ENCODE assay signal across 14 cellular contexts in the genomic region with DNA sequence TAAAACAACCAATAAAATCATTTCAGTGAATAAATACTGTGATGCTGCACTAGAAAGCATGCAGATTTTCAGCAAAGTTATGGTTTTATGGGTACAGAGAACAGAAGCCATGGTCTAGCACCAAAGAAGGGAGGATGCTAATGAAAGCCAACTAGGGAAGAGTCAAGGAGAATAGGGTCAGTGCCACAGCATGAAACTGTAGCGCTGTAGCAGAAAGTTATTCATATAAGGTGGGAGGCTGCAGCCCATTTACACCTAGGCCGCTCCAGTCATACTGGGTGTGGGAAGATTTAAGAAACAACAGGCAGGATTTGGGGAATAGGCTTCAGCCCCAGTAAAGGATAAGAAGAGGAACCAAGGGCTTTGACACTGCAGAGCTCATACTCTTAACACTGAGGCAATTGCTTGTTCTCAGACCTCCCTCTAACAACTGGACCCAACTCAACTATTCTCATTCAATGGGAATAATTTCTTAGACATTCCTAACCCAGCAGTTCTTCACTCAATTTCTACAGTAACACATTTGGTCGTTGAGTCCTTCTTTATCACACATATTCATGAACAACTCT. TPM values are rescaled to one million over a fixed set of nuclear protein-coding genes. Genes with fewer than 3 reads are reported as not detected.
DNase-seq lines count a peak whose midpoint lies in the region; ATAC-seq and TF ChIP-seq lines count a peak whose summit lies in the region.
"Had no signal": no experiment of that assay in that cellular context is flagged by ENCODE, and none has a peak within 500 bp of the region (broad histone marks: within the 10 kb centered on the region; RNA-seq: fewer than 3 reads in every experiment).

No MANE protein-coding gene starts in this region.

- H3K4me3 Mint-ChIP-seq in T-helper 17 cell: peak overlapping the region; percentile 97
- peak overlapping the region; percentile 88 to 97 (median 92) for H3K4me3 Mint-ChIP-seq in immature natural killer cell

- H3K36me3 Mint-ChIP-seq in T-helper 17 cell (ENCODE audit: low read depth): peaks cover 26% of the 10 kb centered on the region
- H3K36me3 Mint-ChIP-seq in immature natural killer cell: peaks cover 37 to 65% (median 48%) of the 10 kb centered on the region in 3 donors

- peak overlapping the region in 1 of 2 donors; percentile 95 for H3K27ac ChIP-seq in left lung

- ATAC-seq in T-helper 17 cell (no peak), left lung (no peak), GM21529 (IDR thresholded peaks at IDR 0.05; ENCODE audit: unreplicated experiment) (no peak), SK-N-SH treated with all-trans-retinoic acid at 6 μM for 48 hours (no peak)

- H3K4me3 ChIP-seq in left lung: peak overlapping the region in 1 of 2 donors; percentile 62

- peaks cover 10 to 72% of the 10 kb centered on the region in 2 donors for H3K4me1 ChIP-seq in left lung

- H3K9me3 Mint-ChIP-seq in immature natural killer cell: no peaks in the 10 kb centered on the region

- H3K27me3 ChIP-seq in left lung: no peaks in the 10 kb centered on the region

- H3K4me1 Mint-ChIP-seq in T-helper 17 cell (peaks cover 53% of the 10 kb centered on the region), immature natural killer cell (peaks cover 73 to 82% of the 10 kb centered on the region in 2 donors)

- H3K27me3 Mint-ChIP-seq in T-helper 17 cell (no peaks in the 10 kb centered on the region), immature natural killer cell (ENCODE audit: low read depth in 3 of 3) (peaks cover 0 to 7% (median 6%) of the 10 kb centered on the region in 3 donors)

- no peak for TF ChIP-seq CTCF in left lung (IDR thresholded peaks at IDR 0.05)

- DNase-seq in stimulated activated CD4-positive, alpha-beta T cell treated with anti-CD3 and anti-CD28 coated beads, Interleukin-15, amount 100 ng/mL, for 24 hours: peak; percentile 12
- DNase-seq in stimulated activated CD4-positive, alpha-beta T cell treated with anti-CD3 and anti-CD28 coated beads, Interleukin-4, amount 100 ng/mL, for 24 hours: no peak
- DNase-seq in T-helper 17 cell (no peak), immature natural killer cell (no peak), left lung (no peak), COR-L47 (lab: John Stamatoyannopoulos, UW) (no peak)
- DNase-seq: cerebellar nuclear complex; foreskin fibroblast; NCI-H1048; NCI-H526; occipital lobe; stimulated activated CD4-positive, alpha-beta T cell treated with anti-CD3 and anti-CD28 coated beads, Interleukin-1b, Interleukin-23, amount 100 ng/mL, for 48 hours had no signal

- peaks cover 0 to 44% of the 10 kb centered on the region in 2 donors for H3K36me3 ChIP-seq in left lung

- H3K27ac Mint-ChIP-seq in T-helper 17 cell: peak overlapping the region; percentile 99
- peak overlapping the region; percentile 89 to 98 (median 94) for H3K27ac Mint-ChIP-seq in immature natural killer cell

- intact Hi-C loops in left lung (cut with DNase I): no loop called here

- H3K9me3 ChIP-seq in T-helper 17 cell (ENCODE audit: control insufficient read depth, low read length, poor library complexity, severe bottlenecking): no peaks in the 10 kb centered on the region
- H3K9me3 ChIP-seq in left lung: no peaks in the 10 kb centered on the region

TF ChIP-seq in SK-N-SH treated with all-trans-retinoic acid at 6 μM for 48 hours, 23 proteins besides CTCF, POLR2A, EP300 and RAD21:
- TF ChIP-seq ZNF70 (CRISPR knock-in tag; IDR thresholded peaks at IDR 0.05) (no peak), ESRRG (CRISPR knock-in tag; IDR thresholded peaks at IDR 0.05) (no peak), RARB (CRISPR knock-in tag; IDR thresholded peaks at IDR 0.05) (no peak), SNAI2 (CRISPR knock-in tag; IDR thresholded peaks at IDR 0.05) (no peak), ZNF565 (CRISPR knock-in tag; conservative IDR thresholded peaks at IDR 0.05; ENCODE audit: low read depth) (no peak), POU6F1 (CRISPR knock-in tag; IDR thresholded peaks at IDR 0.05; ENCODE audit: borderline replicate concordance, low read depth) (no peak)
- TF ChIP-seq, protein P1, sequence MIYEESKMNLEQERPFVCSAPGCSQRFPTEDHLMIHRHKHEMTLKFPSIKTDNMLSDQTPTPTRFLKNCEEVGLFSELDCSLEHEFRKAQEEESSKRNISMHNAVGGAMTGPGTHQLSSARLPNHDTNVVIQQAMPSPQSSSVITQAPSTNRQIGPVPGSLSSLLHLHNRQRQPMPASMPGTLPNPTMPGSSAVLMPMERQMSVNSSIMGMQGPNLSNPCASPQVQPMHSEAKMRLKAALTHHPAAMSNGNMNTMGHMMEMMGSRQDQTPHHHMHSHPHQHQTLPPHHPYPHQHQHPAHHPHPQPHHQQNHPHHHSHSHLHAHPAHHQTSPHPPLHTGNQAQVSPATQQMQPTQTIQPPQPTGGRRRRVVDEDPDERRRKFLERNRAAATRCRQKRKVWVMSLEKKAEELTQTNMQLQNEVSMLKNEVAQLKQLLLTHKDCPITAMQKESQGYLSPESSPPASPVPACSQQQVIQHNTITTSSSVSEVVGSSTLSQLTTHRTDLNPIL (CRISPR knock-in tag; IDR thresholded peaks at IDR 0.05; ENCODE audit: low read depth): no peak

RNA-seq across cellular contexts. Expression of gene IFI16, which starts 4.4 kb away (rescaled TPM):
- 10 to 100 TPM; 68.0 to 82.8 TPM for total RNA-seq in T-helper 17 cell
- 100 to 1,000 TPM in 1 of 3 donors, 10 to 100 TPM in 2; 78.8 to 205 (median 80.3) TPM for polyA plus RNA-seq in immature natural killer cell
- 100 to 1,000 TPM in 1 of 2 donors, 10 to 100 TPM in 1; 69.7 to 121 TPM for total RNA-seq in left lung
